In the genomic region with DNA sequence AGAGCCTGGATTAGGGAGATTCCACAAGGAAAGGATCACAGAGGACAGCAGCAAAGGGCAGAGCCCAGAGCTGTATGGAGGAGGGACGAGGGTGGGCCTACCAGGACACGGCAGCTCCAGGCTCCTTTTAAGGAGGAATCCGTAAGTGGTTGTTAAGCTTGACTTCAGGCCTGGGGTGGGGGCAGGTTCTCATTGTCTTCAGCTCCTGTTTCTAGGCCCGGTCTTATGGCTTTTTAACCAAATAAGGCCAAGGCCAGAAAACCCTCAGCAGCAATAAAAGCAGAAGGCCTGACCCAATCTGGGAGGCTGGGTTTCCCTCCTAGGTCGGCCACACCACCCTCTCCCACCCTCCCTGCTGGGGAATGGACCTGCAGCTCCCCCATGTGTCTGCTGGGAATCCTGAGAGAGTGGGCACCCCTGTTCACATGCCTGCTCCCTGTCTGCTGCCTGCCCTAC, we compare ENCODE assay signal across 11 cellular contexts.
DNase-seq lines count a peak whose midpoint lies in the region; ATAC-seq and TF ChIP-seq lines count a peak whose summit lies in the region.
"Had no signal": no experiment of that assay in that cellular context is flagged by ENCODE, and none has a peak within 500 bp of the region (broad histone marks: within the 10 kb centered on the region; RNA-seq: fewer than 3 reads in every experiment).

No MANE protein-coding gene starts in this region.

- peak overlapping the region; percentile 61 for H3K27ac Mint-ChIP-seq in neural crest cell (ENCODE audit: unreplicated experiment)
- H3K27ac Mint-ChIP-seq: type B pancreatic cell had no signal

- H3K4me3 ChIP-seq in Panc1 (ENCODE audit: low read depth in 2 of 2, low read length in 2 of 2) (no peak overlapping the region), esophagus squamous epithelium (no peak overlapping the region)
- H3K4me3 ChIP-seq: SK-N-MC, skin epidermis had no signal

- peak; percentile 71 for DNase-seq in DMS 273 (lab: John Stamatoyannopoulos, UW; ENCODE audit: unreplicated experiment)
- no peak for DNase-seq in Panc1 (ENCODE audit: low read depth, low spot score)
- DNase-seq in esophagus squamous epithelium (lab: John Stamatoyannopoulos, UW), result no peak
- no peak for DNase-seq in neural crest cell (ENCODE audit: low read depth, low spot score)
- DNase-seq in GM13977 (ENCODE audit: low spot score), result no peak
- DNase-seq in DMS114 treated with DMSO at 0.1 percent for 48 hours (lab: John Stamatoyannopoulos, UW; ENCODE audit: unreplicated experiment), result no peak

- H3K9me3 ChIP-seq in Panc1 (ENCODE audit: control insufficient read depth, insufficient read depth, low read depth, low read length) (no peaks in the 10 kb centered on the region), esophagus squamous epithelium (no peaks in the 10 kb centered on the region)

- H3K9me3 Mint-ChIP-seq in neural crest cell, result no peaks in the 10 kb centered on the region
- H3K9me3 Mint-ChIP-seq: type B pancreatic cell had no signal

- TF ChIP-seq CTCF in Panc1 (IDR thresholded peaks at IDR 0.05) (no peak), esophagus squamous epithelium (IDR thresholded peaks at IDR 0.05) (no peak), neural crest cell (conservative IDR thresholded peaks at IDR 0.05) (no peak), GM13977 (IDR thresholded peaks at IDR 0.05; ENCODE audit: extremely low read depth, insufficient read depth, missing control alignments) (no peak)

- H3K27me3 Mint-ChIP-seq in neural crest cell (ENCODE audit: low read depth), result peaks cover 26% of the 10 kb centered on the region
- H3K27me3 Mint-ChIP-seq: type B pancreatic cell had no signal

- in situ Hi-C loops in Panc1 (cut with HindIII; ENCODE audit: low pct_unique_long_range_greater_than_20kb, low sequenced_read_pairs), result no loop called here
- in situ Hi-C loops in GM13977 (cut with MboI; ENCODE audit: low pct_unique_long_range_greater_than_20kb, low sequenced_read_pairs, unreplicated experiment), result no loop called here

- no peak for TF ChIP-seq POLR2A in esophagus squamous epithelium (IDR thresholded peaks at IDR 0.05)

- no TSS peak for BruUV-seq in Panc1 (replicated peaks; lab: Mats Ljungman, UMichigan)

- no peaks in the 10 kb centered on the region for H3K36me3 Mint-ChIP-seq in neural crest cell (ENCODE audit: low read depth)
- H3K36me3 Mint-ChIP-seq: type B pancreatic cell had no signal

- 0 out of 2 replicates have a peak, but pooled peaks have one; percentile 35 for ATAC-seq in Panc1
- no peak for ATAC-seq in GM21576 (IDR thresholded peaks at IDR 0.05; ENCODE audit: unreplicated experiment)
- no peak for ATAC-seq in HG02798 (IDR thresholded peaks at IDR 0.05; ENCODE audit: poor library complexity, unreplicated experiment)

- CTCF ChIA-PET in Panc1 (lab: Charles Lee), result interaction anchor here (2.0 kb wide), 1 partner anchor 13 kb away, joined by 6 read pairs; no protein-coding TSS in a partner anchor

- H3K4me1 ChIP-seq in Panc1 (ENCODE audit: control insufficient read depth, insufficient read depth, low read length) (peaks cover 14% of the 10 kb centered on the region; the same call in 1 of the 2 replicates), esophagus squamous epithelium (peaks cover 7 to 60% (median 21%) of the 10 kb centered on the region in 3 donors)

- intact Hi-C loops in Panc1 (cut with micrococcal nuclease; ENCODE audit: unreplicated experiment), result no loop called here
- intact Hi-C loops in esophagus squamous epithelium (cut with DNase I), result no loop called here

- H3K4me3 Mint-ChIP-seq in neural crest cell, result no peak overlapping the region
- H3K4me3 Mint-ChIP-seq: type B pancreatic cell had no signal

- WGBS in esophagus squamous epithelium, 2 donors, result 57 to 64% methylated on average over 5 of the region's 5 CpGs

- POLR2A ChIA-PET in Panc1 (lab: Charles Lee), result no interaction called here

- H3K27me3 ChIP-seq in Panc1 (ENCODE audit: control insufficient read depth, insufficient read depth, low read length) (no peaks in the 10 kb centered on the region), esophagus squamous epithelium (no peaks in the 10 kb centered on the region)

- no peaks in the 10 kb centered on the region for H3K36me3 ChIP-seq in Panc1 (ENCODE audit: control insufficient read depth, insufficient read depth, low read length)
- no peaks in the 10 kb centered on the region for H3K36me3 ChIP-seq in esophagus squamous epithelium

- H3K4me1 Mint-ChIP-seq in neural crest cell, result peaks cover 15% of the 10 kb centered on the region

- no peak overlapping the region for H3K27ac ChIP-seq in Panc1 (ENCODE audit: low read length)
- H3K27ac ChIP-seq in esophagus squamous epithelium, result peak overlapping the region; percentile 21 to 87 (median 78)
- H3K27ac ChIP-seq: SK-N-MC had no signal
